ENCODE assay signal across 26 cellular contexts in genomic region chr14:33191855-33192254, GRCh38.
"Had no signal": no experiment of that assay in that cellular context is flagged by ENCODE, and none has a peak within 500 bp of the region (broad histone marks: within the 10 kb centered on the region; RNA-seq: fewer than 3 reads in every experiment).

No MANE protein-coding gene starts in this region.

- H3K4me1 ChIP-seq: stomach, suprapubic skin, testis, tibial artery, tibial nerve, transverse colon, upper lobe of left lung, upper lobe of right lung, uterus, vagina had no signal

- ATAC-seq: stimulated activated effector memory CD8-positive, alpha-beta T cell treated with anti-CD3 and anti-CD28 coated beads, Interleukin-12 subunit alpha, Interleukin-12 subunit beta, amount 100 ng/mL, for 72 hours; stimulated activated memory B cell treated with anti-CD40 and anti-IgM and Interleukin-4, amounts not matched to agents 10 μg/mL and 1 μg/mL and 100 μg/mL, for 72 hours; stimulated activated naive B cell treated with anti-CD40 and anti-IgM and Interleukin-4, amounts not matched to agents 10 μg/mL and 1 μg/mL and 100 μg/mL, for 72 hours; stimulated activated naive CD8-positive, alpha-beta T cell treated with anti-CD3 and anti-CD28 coated beads, Interleukin-15, amount 100 ng/mL, for 72 hours; stimulated activated naive CD8-positive, alpha-beta T cell treated with anti-CD3 and anti-CD28 coated beads, Interleukin-15, Interleukin-2, amounts not matched to agents 100 U/mL and 50 U/mL, for 24 hours; upper lobe of right lung had no signal

- H3K9me3 ChIP-seq: stomach, suprapubic skin, testis, thoracic aorta, thyroid gland, tibial artery, tibial nerve, transverse colon, upper lobe of left lung, upper lobe of right lung, uterus, vagina had no signal

- H3K36me3 ChIP-seq: stomach, suprapubic skin, thoracic aorta, thyroid gland, tibial artery, tibial nerve, transverse colon, upper lobe of left lung, upper lobe of right lung, uterus, vagina had no signal

- H3K4me3 ChIP-seq: stomach, suprapubic skin, testis, thoracic aorta, thyroid gland, tibial artery, tibial nerve, transverse colon, upper lobe of left lung, upper lobe of right lung, uterus, vagina had no signal

- DNase-seq: stimulated activated CD4-positive, alpha-beta T cell treated with anti-CD3 and anti-CD28 coated beads, Interleukin-2, amount 100 ng/mL, for 48 hours; stimulated activated CD4-positive, alpha-beta T cell treated with anti-CD3 and anti-CD28 coated beads, Interleukin-4, amount 100 ng/mL, for 1 hour; stimulated activated CD4-positive, alpha-beta T cell treated with anti-CD3 and anti-CD28 coated beads, Interleukin-4, amount 100 ng/mL, for 24 hours; stimulated activated CD4-positive, alpha-beta T cell treated with anti-CD3 and anti-CD28 coated beads, Interleukin-4, amount 100 ng/mL, for 4 hours; stimulated activated CD8-positive, alpha-beta memory T cell treated with anti-CD3 and anti-CD28 coated beads, Interleukin-4, amount 100 ng/mL, for 48 hours; stimulated activated naive B cell treated with anti-CD40 and anti-IgM and Interleukin-4, amounts not matched to agents 10 μg/mL and 1 μg/mL and 100 μg/mL, for 72 hours; stimulated activated naive CD4-positive, alpha-beta T cell; stimulated activated naive CD4-positive, alpha-beta T cell treated with Interleukin-2 at 50 U/mL for 16 hours; stimulated activated naive CD8-positive, alpha-beta T cell treated with anti-CD3 and anti-CD28 coated beads, Interleukin-15, amount 100 ng/mL, for 72 hours; stimulated activated naive CD8-positive, alpha-beta T cell treated with anti-CD3 and anti-CD28 coated beads, Interleukin-15, Interleukin-2, amounts not matched to agents 100 U/mL and 50 U/mL, for 24 hours; stomach; substantia nigra; testis; thyroid gland; tibial artery; transverse colon; trophoblast cell; upper lobe of left lung; upper lobe of right lung; uterus had no signal

- H3K27ac ChIP-seq: stomach, suprapubic skin, testis, thoracic aorta, thyroid gland, tibial artery, tibial nerve, transverse colon, upper lobe of left lung, upper lobe of right lung, uterus, vagina had no signal
